ENCODE assay signal across 10 cellular contexts in the genomic region with DNA sequence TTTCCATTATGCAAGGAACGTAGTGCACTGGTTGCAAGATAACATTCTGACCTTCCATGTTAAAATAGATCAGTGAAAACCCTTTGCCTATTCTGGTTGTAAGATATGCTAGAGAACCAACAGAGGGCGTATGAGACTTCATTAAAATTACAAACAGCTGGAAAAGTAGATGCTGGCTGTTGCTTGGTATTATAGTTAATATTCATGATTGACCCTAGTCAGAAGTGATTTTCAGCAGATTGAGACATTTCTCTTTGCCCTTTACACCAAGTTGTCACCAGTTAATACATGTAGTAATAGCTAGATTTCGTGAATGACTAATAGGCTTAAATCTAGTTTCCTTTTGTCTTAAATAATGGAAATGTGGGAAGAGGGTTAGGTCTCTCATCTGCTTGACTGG. TPM values are rescaled to one million over a fixed set of nuclear protein-coding genes. Genes with fewer than 3 reads are reported as not detected.
DNase-seq lines count a peak whose midpoint lies in the region; ATAC-seq and TF ChIP-seq lines count a peak whose summit lies in the region.
"Had no signal": no experiment of that assay in that cellular context is flagged by ENCODE, and none has a peak within 500 bp of the region (broad histone marks: within the 10 kb centered on the region; RNA-seq: fewer than 3 reads in every experiment).

No MANE protein-coding gene starts in this region.

- CTCF ChIA-PET in AG04449 (lab: Yijun Ruan, JAX) (interaction anchor here (0.7 to 6.4 kb wide), 9 partner anchors 9 to 505 kb away, joined by 3 to 37 read pairs (median 4); partner anchors contain the start of gene FGF18), RWPE1 (lab: Yijun Ruan, JAX) (interaction anchor here (0.6 to 1.1 kb wide), 4 partner anchors 10 to 13 kb away, joined by 3 to 4 read pairs (median 3); no protein-coding TSS in a partner anchor)

- H3K4me3 ChIP-seq in AG04449 (ENCODE audit: low read depth, low read length): no peak overlapping the region
- H3K4me3 ChIP-seq in GM12864 (ENCODE audit: low read depth, low read length): no peak overlapping the region
- H3K4me3 ChIP-seq in dorsolateral prefrontal cortex: no peak overlapping the region
- H3K4me3 ChIP-seq in MG63: no peak overlapping the region

- H3K27ac ChIP-seq in foreskin keratinocyte (no peak overlapping the region), dorsolateral prefrontal cortex (no peak overlapping the region), RWPE1 (no peak overlapping the region)

- intact Hi-C loops in dorsolateral prefrontal cortex (cut with DNase I): no loop called here

- ATAC-seq in foreskin keratinocyte: peak; percentile 59
- ATAC-seq: esophagus mucosa, sciatic nerve had no signal

- peak; percentile 35 for TF ChIP-seq CTCF in AG04449 (IDR thresholded peaks at IDR 0.05; ENCODE audit: insufficient read depth, low read length, missing control alignments)
- peak; percentile 41 for TF ChIP-seq CTCF in GM12864 (IDR thresholded peaks at IDR 0.05; ENCODE audit: low read depth, low read length, missing control alignments)
- peak; percentile 49 for TF ChIP-seq CTCF in foreskin keratinocyte (conservative IDR thresholded peaks at IDR 0.05)
- TF ChIP-seq CTCF in dorsolateral prefrontal cortex (IDR thresholded peaks at IDR 0.05 in 54 of 56, conservative IDR thresholded peaks at IDR 0.05 in 2 of 56; ENCODE audit: low read depth in 1 of 56, partially characterized antibody in 56 of 56): peak in 28 of 56 donors; percentile 6 to 50 (median 22)
- TF ChIP-seq CTCF in RWPE1 (conservative IDR thresholded peaks at IDR 0.05; ENCODE audit: low read depth): no peak; the same call in 1 of the 2 replicates

- POLR2A ChIA-PET in AG04449 (lab: Yijun Ruan, JAX) (no interaction called here), RWPE1 (lab: Yijun Ruan, JAX; ENCODE audit: low non-redundant PET) (no interaction called here)

- peaks cover 8% of the 10 kb centered on the region for H3K4me1 ChIP-seq in foreskin keratinocyte

- DNase-seq in AG04449 (ENCODE audit: low read depth, low spot score): no peak
- DNase-seq in GM12864 (ENCODE audit: low read depth): no peak
- DNase-seq in SW480 (ENCODE audit: low spot score): peak; percentile 62
- DNase-seq in foreskin keratinocyte: no peak
- no peak for DNase-seq in dorsolateral prefrontal cortex
- DNase-seq in MG63: no peak
- no peak for DNase-seq in stimulated activated naive CD4-positive, alpha-beta T cell treated with Interleukin-2 at 50 U/mL for 16 hours (lab: John Stamatoyannopoulos, UW)
- DNase-seq in RWPE1 (ENCODE audit: low spot score): no peak

- H3K27me3 ChIP-seq in foreskin keratinocyte: no peaks in the 10 kb centered on the region
- H3K27me3 ChIP-seq in dorsolateral prefrontal cortex: no peaks in the 10 kb centered on the region
- no peaks in the 10 kb centered on the region for H3K27me3 ChIP-seq in MG63

- no peaks in the 10 kb centered on the region for H3K9me3 ChIP-seq in MG63

- peaks cover 71% of the 10 kb centered on the region for H3K36me3 ChIP-seq in MG63

RNA-seq across cellular contexts. Expression of gene FGF18, which starts 13.8 kb away (rescaled TPM):
- not detected in 2 replicates for total RNA-seq in foreskin keratinocyte
- polyA plus RNA-seq in foreskin keratinocyte: 0.06 TPM in 1 of 2 replicates, not detected in the other
- 1 to 10 TPM in 87 of 120 experiments, under 1 TPM in 33; 0.32 to 3.2 (median 1.3) TPM for total RNA-seq in dorsolateral prefrontal cortex
- total RNA-seq in MG63 (2014; rRNA removed; shearing (Covaris generic); ENCODE audit: low replicate concordance): 7.8 and 11.2 TPM in 2 replicates

RNA-seq across cellular contexts. Expression of gene NPM1, which starts 18.0 kb away (rescaled TPM):
- 2,005 and 2,487 TPM in 2 replicates for total RNA-seq in foreskin keratinocyte
- polyA plus RNA-seq in foreskin keratinocyte: 1,746 and 2,423 TPM in 2 replicates
- 100 to 1,000 TPM; 162 to 384 (median 296) TPM for total RNA-seq in dorsolateral prefrontal cortex
- 3,857 and 4,723 TPM in 2 replicates for total RNA-seq in MG63 (2014; rRNA removed; shearing (Covaris generic); ENCODE audit: low replicate concordance)
